Comparison of ENCODE assay signal across 10 cellular contexts in the genomic region with DNA sequence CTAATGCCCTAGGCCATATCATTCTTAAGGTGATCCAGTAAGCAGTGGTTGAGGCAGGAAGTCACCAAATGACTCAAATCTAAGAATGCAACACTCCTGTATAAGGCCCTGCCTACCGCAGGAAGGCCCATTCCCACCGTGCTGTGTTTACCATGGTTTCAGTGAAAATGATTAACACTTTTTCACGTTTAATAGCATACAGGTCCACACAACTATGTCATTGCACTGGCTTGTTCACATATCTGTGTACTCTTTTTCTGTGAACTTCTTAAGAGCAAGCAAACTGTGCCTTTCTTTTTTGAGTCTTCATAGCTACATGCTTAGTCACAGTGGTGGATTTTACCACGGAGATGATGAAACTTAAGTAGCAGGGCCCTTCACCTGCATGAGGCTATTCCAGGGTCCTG.
DNase-seq lines count a peak whose midpoint lies in the region; ATAC-seq and TF ChIP-seq lines count a peak whose summit lies in the region.
"Had no signal": no experiment of that assay in that cellular context is flagged by ENCODE, and none has a peak within 500 bp of the region (broad histone marks: within the 10 kb centered on the region; RNA-seq: fewer than 3 reads in every experiment).

No MANE protein-coding gene starts in this region.

- H3K4me3 ChIP-seq in fibroblast of mammary gland (ENCODE audit: control insufficient read depth, low read depth, low read length) (no peak overlapping the region), ovary (no peak overlapping the region), tibial artery (no peak overlapping the region)
- H3K4me3 ChIP-seq: transverse colon had no signal

- peak; percentile 20 for DNase-seq in fibroblast of mammary gland (ENCODE audit: low read depth)
- DNase-seq in posterior vena cava (ENCODE audit: low spot score), result no peak
- DNase-seq in ovary, result no peak
- no peak for DNase-seq in tibial artery
- no peak for DNase-seq in activated T-cell treated with anti-CD3 and anti-CD28 coated beads, Interleukin-2, amount 50 U/mL, for 4 hours
- DNase-seq: NCI-H2029 treated with DMSO at 0.1 percent for 48 hours, transverse colon had no signal

- no peaks in the 10 kb centered on the region for H3K36me3 Mint-ChIP-seq in activated T-cell treated with anti-CD3 and anti-CD28 coated beads, Interleukin-2, amount 50 U/mL, for 4 hours (ENCODE audit: insufficient read depth)

- intact Hi-C loops in posterior vena cava (cut with DNase I), result no loop called here
- intact Hi-C loops in ovary (cut with DNase I), result no loop called here
- intact Hi-C loops in tibial artery (cut with DNase I; ENCODE audit: low total_unique reads), result no loop called here

- H3K27ac ChIP-seq in ovary, result no peak overlapping the region
- H3K27ac ChIP-seq in tibial artery, result no peak overlapping the region
- H3K27ac ChIP-seq: transverse colon had no signal

- WGBS in ovary, 3 donors, result 84 to 88% (median 88%) methylated on average over 4 of the region's 4 CpGs

- ATAC-seq in GM18505 (IDR thresholded peaks at IDR 0.05; ENCODE audit: unreplicated experiment) (peak; percentile 98), GM21576 (IDR thresholded peaks at IDR 0.05; ENCODE audit: unreplicated experiment) (peak; percentile 78), HG03521 (IDR thresholded peaks at IDR 0.05; ENCODE audit: unreplicated experiment) (peak; percentile 89)
- ATAC-seq in activated T-cell treated with anti-CD3 and anti-CD28 coated beads, Interleukin-2, amount 50 U/mL, for 4 hours, result no peak

- no peaks in the 10 kb centered on the region for H3K27me3 Mint-ChIP-seq in activated T-cell treated with anti-CD3 and anti-CD28 coated beads, Interleukin-2, amount 50 U/mL, for 4 hours (ENCODE audit: low read depth)

- TF ChIP-seq POLR2A in GM18505 (IDR thresholded peaks at IDR 0.05; ENCODE audit: borderline replicate concordance, extremely low read depth, insufficient read depth, insufficient read length) (no peak), ovary (IDR thresholded peaks at IDR 0.05) (no peak)

- no peaks in the 10 kb centered on the region for H3K9me3 Mint-ChIP-seq in activated T-cell treated with anti-CD3 and anti-CD28 coated beads, Interleukin-2, amount 50 U/mL, for 4 hours

- H3K4me1 Mint-ChIP-seq in activated T-cell treated with anti-CD3 and anti-CD28 coated beads, Interleukin-2, amount 50 U/mL, for 4 hours (ENCODE audit: low read depth), result no peaks in the 10 kb centered on the region

- no peaks in the 10 kb centered on the region for H3K27me3 ChIP-seq in ovary
- no peaks in the 10 kb centered on the region for H3K27me3 ChIP-seq in tibial artery
- H3K27me3 ChIP-seq: transverse colon had no signal

- H3K36me3 ChIP-seq in ovary (no peaks in the 10 kb centered on the region), tibial artery (no peaks in the 10 kb centered on the region)
- H3K36me3 ChIP-seq: transverse colon had no signal

- H3K9me3 ChIP-seq in ovary (no peaks in the 10 kb centered on the region), tibial artery (no peaks in the 10 kb centered on the region)
- H3K9me3 ChIP-seq: transverse colon had no signal

- TF ChIP-seq CTCF in fibroblast of mammary gland (conservative IDR thresholded peaks at IDR 0.05; ENCODE audit: control insufficient read depth, insufficient read depth, low read depth, low read length), result no peak
- TF ChIP-seq CTCF in ovary (IDR thresholded peaks at IDR 0.05), result no peak
- no peak for TF ChIP-seq CTCF in tibial artery (IDR thresholded peaks at IDR 0.05)

- H3K4me1 ChIP-seq in ovary (ENCODE audit: insufficient read depth) (peaks cover 1% of the 10 kb centered on the region), tibial artery (no peaks in the 10 kb centered on the region)
- H3K4me1 ChIP-seq: transverse colon had no signal

- no peak for TF ChIP-seq EP300 in ovary (IDR thresholded peaks at IDR 0.05)

- no peak overlapping the region for H3K4me3 Mint-ChIP-seq in activated T-cell treated with anti-CD3 and anti-CD28 coated beads, Interleukin-2, amount 50 U/mL, for 4 hours

Comparison
In these comparisons a context has a peak if more than half of its experiments do, and no peak if none do; other contexts are left out.
1. ATAC-seq: peak in GM18505 (single experiment), GM21576 (single experiment) and HG03521 (single experiment); none in activated T-cell treated with anti-CD3 and anti-CD28 coated beads, Interleukin-2, amount 50 U/mL, for 4 hours (0 of 2).